30 cellular contexts compared by ENCODE assay signal in genomic region chr19:45320997-45321775, GRCh38. TPM values are rescaled to one million over a fixed set of nuclear protein-coding genes. Genes with fewer than 3 reads are reported as not detected.
"Had no signal": no experiment of that assay in that cellular context is flagged by ENCODE, and none has a peak within 500 bp of the region (broad histone marks: within the 10 kb centered on the region; RNA-seq: fewer than 3 reads in every experiment).

No MANE protein-coding gene starts in this region.

- H3K36me3 Mint-ChIP-seq: activated naive CD8-positive, alpha-beta T cell; immature natural killer cell; T-cell had no signal

- DNase-seq: activated CD8-positive, alpha-beta memory T cell treated with anti-CD3 and anti-CD28 coated beads for 24 hours; activated CD8-positive, alpha-beta memory T cell treated with anti-CD3 and anti-CD28 coated beads, Interleukin-2, amount 50 U/mL, for 4 hours; activated naive CD4-positive, alpha-beta T cell; activated T-cell treated with anti-CD3 and anti-CD28 coated beads, Interleukin-2, amount 50 U/mL, for 24 hours; adrenal gland; cerebellar nuclear complex; immature natural killer cell; nephron progenitor cell; posterior cingulate gyrus; stimulated activated CD4-positive, alpha-beta T cell treated with anti-CD3 and anti-CD28 coated beads, Interleukin-12 subunit alpha, Interleukin-12 subunit beta, amount 100 ng/mL, for 4 hours; stimulated activated CD4-positive, alpha-beta T cell treated with anti-CD3 and anti-CD28 coated beads, Interleukin-4, amount 100 ng/mL, for 4 hours; stimulated activated naive CD8-positive, alpha-beta T cell treated with anti-CD3 and anti-CD28 coated beads, Interleukin-15, Interleukin-2, amounts not matched to agents 100 U/mL and 50 U/mL, for 24 hours; T-cell had no signal

- H3K4me2 ChIP-seq: hepatocyte had no signal

- H3K79me2 ChIP-seq: hepatocyte had no signal

- H2AFZ ChIP-seq: hepatocyte had no signal

- H3K4me1 Mint-ChIP-seq: activated T-helper 17 cell treated with anti-CD3 and anti-CD28 coated beads, Interleukin-2, amount 50 U/mL, for 72 hours; immature natural killer cell; T-cell had no signal

- H3K4me1 ChIP-seq: adrenal gland, breast epithelium had no signal

- H3K4me3 Mint-ChIP-seq: activated naive CD8-positive, alpha-beta T cell; activated T-cell treated with anti-CD3 and anti-CD28 coated beads, Interleukin-2, amount 50 U/mL, for 24 hours; activated T-helper 17 cell treated with anti-CD3 and anti-CD28 coated beads, Interleukin-2, amount 50 U/mL, for 72 hours; immature natural killer cell; memory B cell; nephron progenitor cell; T-cell; T-helper 2 cell treated with Interferon-gamma antibody and Interleukin-4, amounts not matched to agents 5 μg/mL and 100 μg/mL, for 36 hours had no signal

- FAIRE-seq: astrocyte, TTC549 had no signal

- ATAC-seq: activated T-helper 17 cell treated with anti-CD3 and anti-CD28 coated beads, Interleukin-2, amount 50 U/mL, for 72 hours; stimulated activated naive CD8-positive, alpha-beta T cell treated with anti-CD3 and anti-CD28 coated beads, Interleukin-15, Interleukin-2, amounts not matched to agents 100 U/mL and 50 U/mL, for 24 hours; T-cell had no signal

- H3K9me3 Mint-ChIP-seq: activated T-cell treated with anti-CD3 and anti-CD28 coated beads, Interleukin-2, amount 50 U/mL, for 24 hours; activated T-helper 17 cell treated with anti-CD3 and anti-CD28 coated beads, Interleukin-2, amount 50 U/mL, for 72 hours; immature natural killer cell; memory B cell; nephron progenitor cell; T-cell; T-helper 2 cell treated with Interferon-gamma antibody and Interleukin-4, amounts not matched to agents 5 μg/mL and 100 μg/mL, for 36 hours had no signal

- H3K4me3 ChIP-seq: adrenal gland, breast epithelium, coronary artery, hepatocyte, upper lobe of left lung had no signal

- H3K9me3 ChIP-seq: adrenal gland, breast epithelium, upper lobe of left lung had no signal

- H3K36me3 ChIP-seq: adrenal gland, breast epithelium, upper lobe of left lung had no signal

- H3K27ac ChIP-seq: adrenal gland, breast epithelium, coronary artery, hepatocyte, upper lobe of left lung had no signal

- H3K27ac Mint-ChIP-seq: activated naive CD8-positive, alpha-beta T cell; activated T-cell treated with anti-CD3 and anti-CD28 coated beads, Interleukin-2, amount 50 U/mL, for 24 hours; activated T-helper 17 cell treated with anti-CD3 and anti-CD28 coated beads, Interleukin-2, amount 50 U/mL, for 72 hours; immature natural killer cell; memory B cell; T-cell; T-helper 2 cell treated with Interferon-gamma antibody and Interleukin-4, amounts not matched to agents 5 μg/mL and 100 μg/mL, for 36 hours had no signal

RNA-seq across cellular contexts. Expression of gene CKM, which starts 1.5 kb away (rescaled TPM):
- total RNA-seq: activated T-helper 17 cell treated with anti-CD3 and anti-CD28 coated beads, Interleukin-2, amount 50 U/mL, for 72 hours; astrocyte; breast epithelium; epithelial cell of proximal tubule; glomerular endothelial cell; kidney epithelial cell; renal cortical epithelial cell; subcutaneous adipose tissue; T-cell; upper lobe of left lung had no signal
- polyA plus RNA-seq: immature natural killer cell had no signal

RNA-seq across cellular contexts. Expression of gene KLC3, which starts 19.4 kb away (rescaled TPM):
- total RNA-seq: fibroblast of villous mesenchyme, glomerular endothelial cell, myocyte, subcutaneous adipose tissue had no signal
- polyA plus RNA-seq: immature natural killer cell had no signal
